ENCODE assay signal across 12 cellular contexts in the genomic region with DNA sequence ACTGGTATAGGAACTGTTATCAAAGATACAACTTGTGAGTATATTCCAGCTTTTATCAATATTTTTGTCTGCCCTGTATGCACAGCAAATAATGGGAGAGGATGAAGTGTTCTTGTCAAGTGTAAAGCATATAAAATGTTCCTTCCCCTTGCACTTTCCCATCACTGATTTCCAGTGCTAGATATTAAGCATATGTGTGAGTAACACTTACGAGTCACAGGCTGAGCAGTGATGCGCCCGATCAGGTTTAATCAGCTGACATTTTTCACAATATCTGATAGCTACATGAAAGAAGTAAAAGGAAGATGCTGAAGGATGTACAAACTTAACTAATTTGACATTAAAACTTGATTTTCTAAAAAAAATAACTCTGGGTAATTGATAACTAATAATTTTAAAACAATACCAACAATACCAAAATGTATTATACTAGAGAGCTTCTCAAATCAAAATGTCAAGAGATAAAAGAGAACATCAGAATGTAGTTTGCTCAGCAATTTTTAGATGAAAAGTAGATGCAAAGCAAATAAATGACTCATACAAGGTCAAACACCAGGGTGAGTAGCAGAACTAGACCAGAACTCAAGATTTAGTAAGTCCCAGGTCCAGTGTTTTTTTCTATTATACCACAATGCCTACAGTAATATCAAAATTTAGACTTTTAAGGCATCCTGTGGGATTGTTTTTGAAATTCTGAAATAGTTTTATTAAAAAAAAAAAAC. TPM values are rescaled to one million over a fixed set of nuclear protein-coding genes. Genes with fewer than 3 reads are reported as not detected.
DNase-seq lines count a peak whose midpoint lies in the region; ATAC-seq and TF ChIP-seq lines count a peak whose summit lies in the region.
"Had no signal": no experiment of that assay in that cellular context is flagged by ENCODE, and none has a peak within 500 bp of the region (broad histone marks: within the 10 kb centered on the region; RNA-seq: fewer than 3 reads in every experiment).

No MANE protein-coding gene starts in this region.

- no peaks in the 10 kb centered on the region for H3K4me1 Mint-ChIP-seq in memory B cell
- H3K4me1 Mint-ChIP-seq: nephron had no signal

- no peak overlapping the region for H3K4me2 ChIP-seq in mammary epithelial cell (ENCODE audit: insufficient read depth, low read depth, low read length)

- no peaks in the 10 kb centered on the region for H3K9me3 ChIP-seq in mammary epithelial cell (replicated peaks; ENCODE audit: insufficient read depth, low read length)

- H3K9me3 Mint-ChIP-seq in memory B cell, result no peaks in the 10 kb centered on the region

- no peak overlapping the region for H3K27ac ChIP-seq in mammary epithelial cell (ENCODE audit: insufficient read depth, low read depth, low read length)
- H3K27ac ChIP-seq: SJCRH30 had no signal

- H3K27me3 ChIP-seq in mammary epithelial cell (ENCODE audit: insufficient read depth, low read length), result no peaks in the 10 kb centered on the region
- H3K27me3 ChIP-seq: SJCRH30 had no signal

- intact Hi-C loops in mammary epithelial cell (cut with micrococcal nuclease), result no loop called here

- no peak overlapping the region for H3K9ac ChIP-seq in mammary epithelial cell (ENCODE audit: insufficient read depth, low read length)

- peaks cover 6% of the 10 kb centered on the region for H3K36me3 ChIP-seq in mammary epithelial cell (ENCODE audit: insufficient read depth, low read length)

- ATAC-seq in memory B cell (ENCODE audit: low read depth) (no peak), GM19351 (IDR thresholded peaks at IDR 0.05; ENCODE audit: unreplicated experiment) (no peak), GM21576 (IDR thresholded peaks at IDR 0.05; ENCODE audit: unreplicated experiment) (no peak)

- no TSS peak for BruUV-seq in mammary epithelial cell (replicated peaks; lab: Mats Ljungman, UMichigan)

- peaks cover 22% of the 10 kb centered on the region for H3K36me3 Mint-ChIP-seq in memory B cell

- H3K4me3 Mint-ChIP-seq in memory B cell, result no peak overlapping the region
- H3K4me3 Mint-ChIP-seq: nephron had no signal

- peak overlapping the region; percentile 47 for H3K27ac Mint-ChIP-seq in memory B cell
- H3K27ac Mint-ChIP-seq: nephron had no signal

- no peaks in the 10 kb centered on the region for H3K4me1 ChIP-seq in mammary epithelial cell (ENCODE audit: insufficient read depth, low read length)
- H3K4me1 ChIP-seq: SJCRH30 had no signal

- H3K79me2 ChIP-seq in mammary epithelial cell (ENCODE audit: insufficient read depth, low read length), result peaks cover 5% of the 10 kb centered on the region

- no peak overlapping the region for H3K4me3 ChIP-seq in mammary epithelial cell (replicated peaks in 1 of 3; ENCODE audit: insufficient read depth in 1 of 3, low read depth in 2 of 3, low read length in 3 of 3)
- H3K4me3 ChIP-seq: SJCRH30 had no signal

- DNase-seq in Daoy (ENCODE audit: low read depth) (peak; percentile 8), LoVo (ENCODE audit: low spot score) (peak; percentile 20), mammary epithelial cell (peak; percentile 56), memory B cell (ENCODE audit: low spot score in 2 of 2) (no peak), NCI-H2196 (lab: John Stamatoyannopoulos, UW; ENCODE audit: unreplicated experiment) (no peak)
- no peak for DNase-seq in activated effector memory CD4-positive, alpha-beta T cell treated with Interleukin-2 at 50 U/mL for 16 hours
- DNase-seq: central memory CD4-positive, alpha-beta T cell; NCI-H2171 treated with DMSO at 0.1 percent for 48 hours; SJCRH30 had no signal

- H3K27me3 Mint-ChIP-seq in memory B cell, result no peaks in the 10 kb centered on the region

- dilution Hi-C loops in mammary epithelial cell (cut with HindIII; ENCODE audit: low sequenced_read_pairs), result no loop called here

- H2AFZ ChIP-seq in mammary epithelial cell (ENCODE audit: low read depth, low read length), result no peak overlapping the region

- no peaks in the 10 kb centered on the region for H4K20me1 ChIP-seq in mammary epithelial cell (ENCODE audit: insufficient read depth, low read length)

- CTCF ChIA-PET in mammary epithelial cell (lab: Charles Lee; ENCODE audit: low non-redundant PET), result no interaction called here

- 44% methylated on average over 3 of the region's 3 CpGs for WGBS in mammary epithelial cell (ENCODE audit: low coverage, missing lambda C conversion rate)

- in situ Hi-C loops in mammary epithelial cell (cut with MboI; ENCODE audit: low sequenced_read_pairs in 2 of 2), result no loop called here

- TF ChIP-seq CTCF in mammary epithelial cell (conservative IDR thresholded peaks at IDR 0.05 in 1 of 2, IDR thresholded peaks at IDR 0.05 in 1 of 2; ENCODE audit: extremely low read depth in 1 of 2, insufficient read depth in 1 of 2, low read depth in 1 of 2, low read length in 2 of 2), result no peak

RNA-seq across cellular contexts. Expression of gene ZDHHC20, which starts 56.4 kb away (rescaled TPM):
- total RNA-seq in Daoy (2014; rRNA removed; shearing (Covaris generic)), result 39.6 and 45.0 TPM in 2 replicates
- 10 to 100 TPM; 53.7 to 68.3 TPM for total RNA-seq in mammary epithelial cell
- 24.1 TPM for polyA plus RNA-seq in mammary epithelial cell
- polyA minus RNA-seq in mammary epithelial cell, result 58.4 TPM

Comparison
In these comparisons a context has a peak if more than half of its experiments do, and no peak if none do; other contexts are left out.
1. DNase-seq: peak in Daoy (single experiment), LoVo (single experiment) and mammary epithelial cell (single experiment); none in memory B cell (0 of 2), NCI-H2196 (single experiment) and activated effector memory CD4-positive, alpha-beta T cell treated with Interleukin-2 at 50 U/mL for 16 hours (single experiment).